Comparison of ENCODE assay signal across 11 cellular contexts in the genomic region with DNA sequence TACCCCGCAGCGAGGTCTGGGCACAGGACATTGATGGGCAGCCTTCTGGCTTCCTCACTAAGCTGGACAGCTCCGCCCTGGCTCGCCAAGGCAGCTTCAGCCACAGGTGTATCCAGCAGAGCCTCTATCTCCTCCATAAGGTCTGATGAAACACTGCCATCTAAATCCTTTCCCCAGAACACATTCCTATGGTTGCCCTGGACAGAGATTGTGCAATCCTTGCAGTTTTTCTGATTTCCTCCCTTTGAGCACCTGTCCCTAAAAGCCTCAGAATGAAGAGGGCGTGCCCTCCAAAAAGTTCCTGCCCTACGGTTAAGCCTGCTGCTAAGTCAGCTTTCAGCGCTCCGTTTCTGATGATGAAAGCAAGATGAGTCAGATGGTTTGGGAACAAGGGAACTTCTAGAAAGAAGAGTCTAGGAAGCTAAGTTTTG. TPM values are rescaled to one million over a fixed set of nuclear protein-coding genes. Genes with fewer than 3 reads are reported as not detected.
DNase-seq lines count a peak whose midpoint lies in the region; ATAC-seq lines count a peak whose summit lies in the region.
"Had no signal": no experiment of that assay in that cellular context is flagged by ENCODE, and none has a peak within 500 bp of the region (broad histone marks: within the 10 kb centered on the region; RNA-seq: fewer than 3 reads in every experiment).

No MANE protein-coding gene starts in this region.

- peak; percentile 43 for DNase-seq in AG08395 (ENCODE audit: low spot score)
- DNase-seq in HT1080 (ENCODE audit: low read depth), result peak; percentile 20
- DNase-seq in SKM-1 treated with dmso at 0.1 percent for 144 hours (lab: John Stamatoyannopoulos, UW; ENCODE audit: unreplicated experiment), result peak; percentile 49
- DNase-seq in islet precursor cell, result peak; percentile 88
- no peak for DNase-seq in activated CD4-positive, alpha-beta T cell treated with anti-CD3 and anti-CD28 coated beads for 36 hours
- DNase-seq in T1000 (lab: John Stamatoyannopoulos, UW), result no peak
- DNase-seq: activated CD8-positive, alpha-beta T cell treated with anti-CD3 and anti-CD28 coated beads for 36 hours; CD8-positive, alpha-beta memory T cell had no signal

- H3K4me3 Mint-ChIP-seq in activated CD4-positive, alpha-beta T cell treated with anti-CD3 and anti-CD28 coated beads for 36 hours, result no peak overlapping the region
- H3K4me3 Mint-ChIP-seq: activated CD8-positive, alpha-beta T cell treated with anti-CD3 and anti-CD28 coated beads for 36 hours; CD8-positive, alpha-beta memory T cell had no signal

- intact Hi-C loops in activated CD4-positive, alpha-beta T cell treated with anti-CD3 and anti-CD28 coated beads for 36 hours (cut with DNase I, micrococcal nuclease), result no loop called here

- no peaks in the 10 kb centered on the region for H3K36me3 Mint-ChIP-seq in activated CD4-positive, alpha-beta T cell treated with anti-CD3 and anti-CD28 coated beads for 36 hours (ENCODE audit: low read depth)

- peaks cover 46% of the 10 kb centered on the region for H3K27me3 Mint-ChIP-seq in activated CD4-positive, alpha-beta T cell treated with anti-CD3 and anti-CD28 coated beads for 36 hours

- H3K9me3 Mint-ChIP-seq in activated CD4-positive, alpha-beta T cell treated with anti-CD3 and anti-CD28 coated beads for 36 hours (ENCODE audit: low read depth), result no peaks in the 10 kb centered on the region

- POLR2A ChIA-PET in activated CD4-positive, alpha-beta T cell treated with anti-CD3 and anti-CD28 coated beads for 36 hours (lab: Charles Lee), result no interaction called here

- H3K27ac Mint-ChIP-seq in activated CD4-positive, alpha-beta T cell treated with anti-CD3 and anti-CD28 coated beads for 36 hours, result no peak overlapping the region
- H3K27ac Mint-ChIP-seq: activated CD8-positive, alpha-beta T cell treated with anti-CD3 and anti-CD28 coated beads for 36 hours; CD8-positive, alpha-beta memory T cell had no signal

- no peak for ATAC-seq in activated CD4-positive, alpha-beta T cell treated with anti-CD3 and anti-CD28 coated beads for 36 hours
- no peak for ATAC-seq in GM19463 (IDR thresholded peaks at IDR 0.05; ENCODE audit: unreplicated experiment)
- ATAC-seq in HG03432 (IDR thresholded peaks at IDR 0.05; ENCODE audit: unreplicated experiment), result no peak
- ATAC-seq: activated CD8-positive, alpha-beta T cell treated with anti-CD3 and anti-CD28 coated beads for 36 hours; body of pancreas had no signal

- CTCF ChIA-PET in activated CD4-positive, alpha-beta T cell treated with anti-CD3 and anti-CD28 coated beads for 36 hours (lab: Charles Lee), result no interaction called here

- peaks cover 5% of the 10 kb centered on the region for H3K4me1 Mint-ChIP-seq in activated CD4-positive, alpha-beta T cell treated with anti-CD3 and anti-CD28 coated beads for 36 hours

RNA-seq across cellular contexts. Expression of a gene that starts 21.0 kb away (rescaled TPM):
- not detected in 2 replicates for total RNA-seq in HT1080 (2014; rRNA removed; shearing (Covaris generic))
- polyA plus RNA-seq in HT1080 (2015; cell fraction: cytosol; rRNA removed), result 0.15 TPM in 1 of 2 replicates, not detected in the other
- 0.27 and 0.35 TPM in 2 replicates for polyA plus RNA-seq in HT1080 (2015; cell fraction: nucleus; rRNA removed)
- not detected for total RNA-seq in activated CD4-positive, alpha-beta T cell treated with anti-CD3 and anti-CD28 coated beads for 36 hours
- total RNA-seq: activated CD8-positive, alpha-beta T cell treated with anti-CD3 and anti-CD28 coated beads for 36 hours; body of pancreas; CD8-positive, alpha-beta memory T cell had no signal
- polyA plus RNA-seq: CD8-positive, alpha-beta memory T cell had no signal

RNA-seq across cellular contexts. Expression of a gene that starts 36.7 kb away (rescaled TPM):
- not detected in 2 replicates for total RNA-seq in HT1080 (2014; rRNA removed; shearing (Covaris generic))
- not detected in 2 replicates for polyA plus RNA-seq in HT1080 (2015; cell fraction: cytosol; rRNA removed)
- not detected in 2 replicates for polyA plus RNA-seq in HT1080 (2015; cell fraction: nucleus; rRNA removed)
- total RNA-seq in activated CD4-positive, alpha-beta T cell treated with anti-CD3 and anti-CD28 coated beads for 36 hours, result not detected
- total RNA-seq: activated CD8-positive, alpha-beta T cell treated with anti-CD3 and anti-CD28 coated beads for 36 hours had no signal
- polyA plus RNA-seq: CD8-positive, alpha-beta memory T cell had no signal

RNA-seq across cellular contexts. Expression of a gene that starts 46.0 kb away (rescaled TPM):
- total RNA-seq in HT1080 (2014; rRNA removed; shearing (Covaris generic)), result 1.3 and 3.2 TPM in 2 replicates
- 7.0 and 7.9 TPM in 2 replicates for polyA plus RNA-seq in HT1080 (2015; cell fraction: cytosol; rRNA removed)
- polyA plus RNA-seq in HT1080 (2015; cell fraction: nucleus; rRNA removed), result 8.2 and 14.7 TPM in 2 replicates
- total RNA-seq in activated CD4-positive, alpha-beta T cell treated with anti-CD3 and anti-CD28 coated beads for 36 hours, result 1 to 10 TPM; 4.8 to 5.9 TPM

RNA-seq across cellular contexts. Expression of a gene that starts 52.1 kb away (rescaled TPM):
- total RNA-seq in HT1080 (2014; rRNA removed; shearing (Covaris generic)), result not detected in 2 replicates
- not detected in 2 replicates for polyA plus RNA-seq in HT1080 (2015; cell fraction: cytosol; rRNA removed)
- not detected in 2 replicates for polyA plus RNA-seq in HT1080 (2015; cell fraction: nucleus; rRNA removed)
- not detected for total RNA-seq in activated CD4-positive, alpha-beta T cell treated with anti-CD3 and anti-CD28 coated beads for 36 hours
- total RNA-seq: activated CD8-positive, alpha-beta T cell treated with anti-CD3 and anti-CD28 coated beads for 36 hours; CD8-positive, alpha-beta memory T cell had no signal
- polyA plus RNA-seq: CD8-positive, alpha-beta memory T cell had no signal

Comparison
In these comparisons a context has a peak if more than half of its experiments do, and no peak if none do; other contexts are left out.
1. DNase-seq: peak in AG08395 (single experiment), HT1080 (single experiment), SKM-1 treated with dmso at 0.1 percent for 144 hours (single experiment) and islet precursor cell (single experiment); none in activated CD4-positive, alpha-beta T cell treated with anti-CD3 and anti-CD28 coated beads for 36 hours (single experiment) and T1000 (single experiment).